8 cellular contexts compared by ENCODE assay signal in the genomic region with DNA sequence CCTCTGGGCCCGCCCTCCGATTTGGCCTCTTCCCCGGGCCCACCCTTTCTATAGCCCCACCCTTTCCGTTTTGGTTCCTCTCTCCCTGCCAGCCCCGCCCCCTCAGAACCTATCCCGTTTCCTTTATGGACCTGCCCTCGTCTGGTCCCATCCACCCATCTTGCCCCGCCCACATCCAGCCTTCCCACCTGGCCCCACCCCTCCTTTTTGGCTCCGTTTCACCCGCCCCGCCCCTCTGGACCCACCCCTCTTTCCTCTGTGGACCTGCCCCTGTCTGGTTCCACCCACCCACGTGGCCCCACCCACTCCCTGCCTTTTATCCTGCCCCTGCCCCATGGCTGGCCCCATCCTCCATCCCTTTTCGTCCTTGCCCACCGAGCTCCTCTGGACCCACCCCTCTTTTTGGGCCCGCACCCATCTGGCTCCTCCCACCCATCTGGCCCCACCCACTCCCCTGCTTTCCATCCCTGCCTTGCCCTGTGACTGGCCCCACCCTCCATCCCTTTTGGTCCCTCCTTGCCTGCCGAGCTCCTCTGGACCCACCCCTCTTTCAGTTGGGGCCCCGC.
DNase-seq lines count a peak whose midpoint lies in the region.

No MANE protein-coding gene starts in this region.

- peak overlapping the region; percentile 83 for H3K4me2 ChIP-seq in BLaER1

- H3K9me3 ChIP-seq in BLaER1: no peaks in the 10 kb centered on the region

- no peak overlapping the region for H3K27ac ChIP-seq in BLaER1

- peaks cover 66% of the 10 kb centered on the region for H3K4me1 ChIP-seq in BLaER1

- no peak overlapping the region for H3K9ac ChIP-seq in BLaER1

- no peaks in the 10 kb centered on the region for H4K20me1 ChIP-seq in BLaER1

- H3K36me3 ChIP-seq in BLaER1: no peaks in the 10 kb centered on the region

- 0 out of 2 replicates have a peak overlapping the region, but pooled peaks have one; percentile 28 for H3K4me3 ChIP-seq in BLaER1

- DNase-seq in NCI-H187 treated with DMSO at 0.1 percent for 48 hours (lab: John Stamatoyannopoulos, UW) (peak; percentile 97), glomerular visceral epithelial cell (ENCODE audit: extremely low spot score) (peak; percentile 8), SKM-1 treated with dmso at 0.1 percent for 144 hours (lab: John Stamatoyannopoulos, UW; ENCODE audit: unreplicated experiment) (no peak), D341Med (ENCODE audit: low spot score) (no peak), kidney glomerular epithelial cell (lab: John Stamatoyannopoulos, UW) (no peak)
- peak; percentile 65 to 70 for DNase-seq in activated CD4-positive, alpha-beta T cell treated with anti-CD3 and anti-CD28 coated beads, Interleukin-2, amount 50 U/mL, for 48 hours
- DNase-seq in stimulated activated CD4-positive, alpha-beta T cell treated with anti-CD3 and anti-CD28 coated beads, Interleukin-2, amount 100 ng/mL, for 48 hours: peak; percentile 48 to 64

- no peaks in the 10 kb centered on the region for H3K27me3 ChIP-seq in BLaER1

Comparison
In these comparisons a context has a peak if more than half of its experiments do, and no peak if none do; other contexts are left out.
1. DNase-seq: peak in NCI-H187 treated with DMSO at 0.1 percent for 48 hours (single experiment), activated CD4-positive, alpha-beta T cell treated with anti-CD3 and anti-CD28 coated beads, Interleukin-2, amount 50 U/mL, for 48 hours (2 of 2), glomerular visceral epithelial cell (single experiment) and stimulated activated CD4-positive, alpha-beta T cell treated with anti-CD3 and anti-CD28 coated beads, Interleukin-2, amount 100 ng/mL, for 48 hours (2 of 2); none in SKM-1 treated with dmso at 0.1 percent for 144 hours (single experiment), D341Med (single experiment) and kidney glomerular epithelial cell (single experiment).